In the genomic region with DNA sequence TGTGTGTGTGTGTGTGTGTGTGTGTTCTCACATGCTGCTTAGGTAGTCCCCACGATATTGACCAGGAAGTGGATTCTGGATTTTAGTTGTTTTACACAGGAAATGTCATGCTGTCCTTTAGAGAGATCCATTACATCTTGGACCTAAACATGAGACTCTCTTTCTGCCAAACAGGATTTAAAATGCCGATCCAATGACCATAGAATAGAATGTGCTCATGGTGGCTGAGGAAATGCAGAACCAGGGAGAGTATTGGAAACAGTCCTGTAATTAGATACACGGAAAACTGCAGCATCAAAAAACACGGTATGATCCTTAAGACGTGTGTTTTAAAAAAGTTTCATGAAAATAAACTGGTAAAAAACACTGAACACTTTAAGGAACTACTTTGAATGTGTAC, we compare ENCODE assay signal across 40 cellular contexts.
"Had no signal": no experiment of that assay in that cellular context is flagged by ENCODE, and none has a peak within 500 bp of the region (broad histone marks: within the 10 kb centered on the region; RNA-seq: fewer than 3 reads in every experiment).

No MANE protein-coding gene starts in this region.

- DNase-seq: activated effector memory CD4-positive, alpha-beta T cell treated with anti-CD3 and anti-CD28 coated beads, Interleukin-2, amount 50 U/mL, for 16 hours; activated effector memory CD4-positive, alpha-beta T cell treated with Interleukin-2 at 50 U/mL for 16 hours; activated gamma-delta T cell; activated gamma-delta T cell treated with Interleukin-2 at 50 U/mL for 16 hours; activated naive CD4-positive, alpha-beta T cell; activated naive CD4-positive, alpha-beta T cell treated with anti-CD3 and anti-CD28 coated beads for 36 hours; activated naive CD4-positive, alpha-beta T cell treated with anti-CD3 and anti-CD28 coated beads, Interleukin-2, amount 10 ng/mL, durations not matched to agents 7 days and 5 days; activated naive CD4-positive, alpha-beta T cell treated with anti-CD3 and anti-CD28 coated beads, Interleukin-2, amount 50 U/mL, for 16 hours; activated naive CD4-positive, alpha-beta T cell treated with Interleukin-2 at 50 U/mL for 16 hours; activated naive CD8-positive, alpha-beta T cell treated with anti-CD3 and anti-CD28 coated beads for 36 hours; activated naive CD8-positive, alpha-beta T cell treated with anti-CD3 and anti-CD28 coated beads, Interleukin-2, amount 10 ng/mL, durations not matched to agents 7 days and 5 days; activated naive CD8-positive, alpha-beta T cell treated with anti-CD3 and anti-CD28 coated beads, Interleukin-2, amount 50 U/mL, for 24 hours; activated T-cell treated with anti-CD3 and anti-CD28 coated beads, Interleukin-2, amount 50 U/mL, for 1 hour; activated T-cell treated with anti-CD3 and anti-CD28 coated beads, Interleukin-2, amount 50 U/mL, for 24 hours; activated T-cell treated with anti-CD3 and anti-CD28 coated beads, Interleukin-2, amount 50 U/mL, for 4 hours; activated T-cell treated with anti-CD3 and anti-CD28 coated beads, Interleukin-2, amount 50 U/mL, for 48 hours; activated T-cell treated with anti-CD3 and anti-CD28 coated beads, Interleukin-2, amount 50 U/mL, for 72 hours; adrenal gland; amniotic stem cell; amygdala; anterior cingulate cortex; aorta; body of pancreas; brain microvascular endothelial cell; caudate nucleus; central memory CD4-positive, alpha-beta T cell; cerebellar nuclear complex had no signal

- H3K9me3 Mint-ChIP-seq: activated naive CD4-positive, alpha-beta T cell treated with anti-CD3 and anti-CD28 coated beads, Interleukin-2, amount 50 U/mL, for 24 hours; activated naive CD8-positive, alpha-beta T cell treated with anti-CD3 and anti-CD28 coated beads for 36 hours; activated naive CD8-positive, alpha-beta T cell treated with anti-CD3 and anti-CD28 coated beads, Interleukin-2, amount 10 ng/mL, durations not matched to agents 7 days and 5 days; activated T-helper 17 cell treated with anti-CD3 and anti-CD28 coated beads, Interleukin-2, amount 50 U/mL, for 72 hours; central memory CD8-positive, alpha-beta T cell had no signal

- H3K4me1 Mint-ChIP-seq: activated naive CD4-positive, alpha-beta T cell treated with anti-CD3 and anti-CD28 coated beads, Interleukin-2, amount 10 ng/mL, durations not matched to agents 7 days and 5 days; activated naive CD4-positive, alpha-beta T cell treated with anti-CD3 and anti-CD28 coated beads, Interleukin-2, amount 50 U/mL, for 24 hours; activated naive CD8-positive, alpha-beta T cell treated with anti-CD3 and anti-CD28 coated beads for 36 hours; activated naive CD8-positive, alpha-beta T cell treated with anti-CD3 and anti-CD28 coated beads, Interleukin-2, amount 10 ng/mL, durations not matched to agents 7 days and 5 days; activated naive CD8-positive, alpha-beta T cell treated with anti-CD3 and anti-CD28 coated beads, Interleukin-2, amount 50 U/mL, for 24 hours; activated T-helper 17 cell treated with anti-CD3 and anti-CD28 coated beads, Interleukin-2, amount 50 U/mL, for 72 hours; central memory CD8-positive, alpha-beta T cell had no signal

- H3K27ac Mint-ChIP-seq: activated naive CD4-positive, alpha-beta T cell treated with anti-CD3 and anti-CD28 coated beads for 36 hours; activated naive CD4-positive, alpha-beta T cell treated with anti-CD3 and anti-CD28 coated beads, Interleukin-2, amount 10 ng/mL, durations not matched to agents 7 days and 5 days; activated naive CD4-positive, alpha-beta T cell treated with anti-CD3 and anti-CD28 coated beads, Interleukin-2, amount 50 U/mL, for 24 hours; activated naive CD4-positive, alpha-beta T cell treated with anti-CD3 and anti-CD28 coated beads, Interleukin-2, amount 50 U/mL, for 72 hours; activated naive CD8-positive, alpha-beta T cell; activated naive CD8-positive, alpha-beta T cell treated with anti-CD3 and anti-CD28 coated beads for 36 hours; activated naive CD8-positive, alpha-beta T cell treated with anti-CD3 and anti-CD28 coated beads, Interleukin-2, amount 10 ng/mL, durations not matched to agents 7 days and 5 days; activated naive CD8-positive, alpha-beta T cell treated with anti-CD3 and anti-CD28 coated beads, Interleukin-2, amount 50 U/mL, for 24 hours; activated T-cell treated with anti-CD3 and anti-CD28 coated beads, Interleukin-2, amount 50 U/mL, for 24 hours; activated T-cell treated with anti-CD3 and anti-CD28 coated beads, Interleukin-2, amount 50 U/mL, for 72 hours; activated T-helper 1 cell treated with anti-CD3 and anti-CD28 coated beads, Interleukin-12 subunit alpha, Interleukin-12 subunit beta, Interleukin-2, Interleukin-4 antibody, amounts not matched to agents 30 ng/mL and 10 ng/mL and 1 ng/mL, durations not matched to agents 14 hours and 24 hours and 36 hours; activated T-helper 17 cell treated with anti-CD3 and anti-CD28 coated beads, Interleukin-2, amount 50 U/mL, for 72 hours; activated T-helper 2 cell treated with anti-CD3 and anti-CD28 coated beads, Interferon-gamma antibody, Interleukin-2, Interleukin-4, amounts not matched to agents 10 μg/mL and 5 μg/mL and 100 μg/mL, durations not matched to agents 14 hours and 24 hours and 36 hours; brain had no signal

- H3K36me3 Mint-ChIP-seq: activated naive CD4-positive, alpha-beta T cell treated with anti-CD3 and anti-CD28 coated beads, Interleukin-2, amount 10 ng/mL, durations not matched to agents 7 days and 5 days; activated naive CD4-positive, alpha-beta T cell treated with anti-CD3 and anti-CD28 coated beads, Interleukin-2, amount 50 U/mL, for 24 hours; activated naive CD4-positive, alpha-beta T cell treated with anti-CD3 and anti-CD28 coated beads, Interleukin-2, amount 50 U/mL, for 72 hours; activated naive CD8-positive, alpha-beta T cell; activated naive CD8-positive, alpha-beta T cell treated with anti-CD3 and anti-CD28 coated beads for 36 hours; activated naive CD8-positive, alpha-beta T cell treated with anti-CD3 and anti-CD28 coated beads, Interleukin-2, amount 10 ng/mL, durations not matched to agents 7 days and 5 days; brain had no signal

- H3K4me3 Mint-ChIP-seq: activated naive CD4-positive, alpha-beta T cell treated with anti-CD3 and anti-CD28 coated beads for 36 hours; activated naive CD4-positive, alpha-beta T cell treated with anti-CD3 and anti-CD28 coated beads, Interleukin-2, amount 10 ng/mL, durations not matched to agents 7 days and 5 days; activated naive CD4-positive, alpha-beta T cell treated with anti-CD3 and anti-CD28 coated beads, Interleukin-2, amount 50 U/mL, for 24 hours; activated naive CD8-positive, alpha-beta T cell; activated naive CD8-positive, alpha-beta T cell treated with anti-CD3 and anti-CD28 coated beads for 36 hours; activated naive CD8-positive, alpha-beta T cell treated with anti-CD3 and anti-CD28 coated beads, Interleukin-2, amount 10 ng/mL, durations not matched to agents 7 days and 5 days; activated naive CD8-positive, alpha-beta T cell treated with anti-CD3 and anti-CD28 coated beads, Interleukin-2, amount 50 U/mL, for 24 hours; activated T-cell treated with anti-CD3 and anti-CD28 coated beads, Interleukin-2, amount 50 U/mL, for 24 hours; activated T-cell treated with anti-CD3 and anti-CD28 coated beads, Interleukin-2, amount 50 U/mL, for 4 hours; activated T-cell treated with anti-CD3 and anti-CD28 coated beads, Interleukin-2, amount 50 U/mL, for 72 hours; activated T-helper 1 cell treated with anti-CD3 and anti-CD28 coated beads, Interleukin-12 subunit alpha, Interleukin-12 subunit beta, Interleukin-2, Interleukin-4 antibody, amounts not matched to agents 30 ng/mL and 10 ng/mL and 1 ng/mL, durations not matched to agents 14 hours and 24 hours and 36 hours; activated T-helper 17 cell treated with anti-CD3 and anti-CD28 coated beads, Interleukin-2, amount 50 U/mL, for 72 hours; brain; central memory CD8-positive, alpha-beta T cell had no signal

- H3K4me3 ChIP-seq: adrenal gland, ascending aorta, body of pancreas, breast epithelium, cardiac muscle cell had no signal

- H3K27ac ChIP-seq: adrenal gland, ascending aorta, body of pancreas, brain microvascular endothelial cell, breast epithelium, cardiac muscle cell had no signal

- FAIRE-seq: astrocyte, bronchial epithelial cell had no signal

- H3K4me1 ChIP-seq: adrenal gland, ascending aorta, body of pancreas, breast epithelium had no signal

- H3K27me3 Mint-ChIP-seq: activated naive CD4-positive, alpha-beta T cell treated with anti-CD3 and anti-CD28 coated beads, Interleukin-2, amount 10 ng/mL, durations not matched to agents 7 days and 5 days; activated naive CD4-positive, alpha-beta T cell treated with anti-CD3 and anti-CD28 coated beads, Interleukin-2, amount 50 U/mL, for 24 hours; activated naive CD8-positive, alpha-beta T cell; activated naive CD8-positive, alpha-beta T cell treated with anti-CD3 and anti-CD28 coated beads for 36 hours; activated naive CD8-positive, alpha-beta T cell treated with anti-CD3 and anti-CD28 coated beads, Interleukin-2, amount 10 ng/mL, durations not matched to agents 7 days and 5 days; activated naive CD8-positive, alpha-beta T cell treated with anti-CD3 and anti-CD28 coated beads, Interleukin-2, amount 50 U/mL, for 24 hours; activated T-cell treated with anti-CD3 and anti-CD28 coated beads, Interleukin-2, amount 50 U/mL, for 24 hours; activated T-helper 17 cell treated with anti-CD3 and anti-CD28 coated beads, Interleukin-2, amount 50 U/mL, for 72 hours; brain; central memory CD8-positive, alpha-beta T cell had no signal

- H3K27me3 ChIP-seq: adrenal gland, ascending aorta, body of pancreas, brain microvascular endothelial cell, breast epithelium, cardiac muscle cell had no signal

- H3K9me3 ChIP-seq: adrenal gland, ascending aorta, body of pancreas, breast epithelium had no signal

- H3K36me3 ChIP-seq: adrenal gland, ascending aorta, brain microvascular endothelial cell, breast epithelium, cardiac muscle cell had no signal
